Comparison of ENCODE assay signal across 1 cellular context in the genomic region with DNA sequence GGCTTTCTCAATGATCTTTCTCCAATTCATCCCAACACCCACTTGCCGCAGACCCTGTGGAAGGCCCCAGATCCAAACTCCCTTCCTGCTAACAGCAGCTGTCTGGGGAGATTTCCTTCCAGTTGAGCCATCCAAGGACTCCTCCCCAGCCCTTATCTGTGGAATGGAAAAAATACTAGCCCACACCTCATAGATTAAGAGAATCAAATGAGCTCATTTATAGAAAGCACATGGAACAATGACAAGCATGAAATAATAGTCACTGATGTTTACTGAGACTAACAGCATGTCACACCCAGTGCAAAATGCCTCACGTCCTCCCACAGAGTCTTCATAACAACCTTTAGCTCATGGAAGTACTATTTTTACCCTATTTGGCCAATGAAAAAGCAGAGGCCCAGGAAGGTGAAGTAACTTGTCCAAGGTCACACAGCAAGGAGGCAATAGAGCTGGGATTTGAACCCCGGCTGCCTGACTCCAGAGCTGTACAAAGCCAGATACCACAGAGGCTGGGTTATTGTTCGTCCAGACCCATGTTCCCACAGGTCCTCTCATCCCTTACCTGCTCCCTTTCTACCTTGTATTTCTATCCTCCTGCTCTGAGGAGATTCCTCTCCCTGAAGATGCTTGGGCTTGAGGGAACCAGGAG.
TF ChIP-seq lines count a peak whose summit lies in the region.

No MANE protein-coding gene starts in this region.

TF ChIP-seq in HepG2, 621 proteins besides CTCF, POLR2A, EP300 and RAD21 (continued from another document):
- TF ChIP-seq ZMYM3 (CRISPR knock-in tag; IDR thresholded peaks at IDR 0.05) (0 out of 2 replicates have a peak, but pooled peaks have one; percentile 43), ZNF768 (CRISPR knock-in tag; IDR thresholded peaks at IDR 0.05) (peak; percentile 80), PAF1 (CRISPR knock-in tag; IDR thresholded peaks at IDR 0.05) (no peak)
- TF ChIP-seq, protein P1, sequence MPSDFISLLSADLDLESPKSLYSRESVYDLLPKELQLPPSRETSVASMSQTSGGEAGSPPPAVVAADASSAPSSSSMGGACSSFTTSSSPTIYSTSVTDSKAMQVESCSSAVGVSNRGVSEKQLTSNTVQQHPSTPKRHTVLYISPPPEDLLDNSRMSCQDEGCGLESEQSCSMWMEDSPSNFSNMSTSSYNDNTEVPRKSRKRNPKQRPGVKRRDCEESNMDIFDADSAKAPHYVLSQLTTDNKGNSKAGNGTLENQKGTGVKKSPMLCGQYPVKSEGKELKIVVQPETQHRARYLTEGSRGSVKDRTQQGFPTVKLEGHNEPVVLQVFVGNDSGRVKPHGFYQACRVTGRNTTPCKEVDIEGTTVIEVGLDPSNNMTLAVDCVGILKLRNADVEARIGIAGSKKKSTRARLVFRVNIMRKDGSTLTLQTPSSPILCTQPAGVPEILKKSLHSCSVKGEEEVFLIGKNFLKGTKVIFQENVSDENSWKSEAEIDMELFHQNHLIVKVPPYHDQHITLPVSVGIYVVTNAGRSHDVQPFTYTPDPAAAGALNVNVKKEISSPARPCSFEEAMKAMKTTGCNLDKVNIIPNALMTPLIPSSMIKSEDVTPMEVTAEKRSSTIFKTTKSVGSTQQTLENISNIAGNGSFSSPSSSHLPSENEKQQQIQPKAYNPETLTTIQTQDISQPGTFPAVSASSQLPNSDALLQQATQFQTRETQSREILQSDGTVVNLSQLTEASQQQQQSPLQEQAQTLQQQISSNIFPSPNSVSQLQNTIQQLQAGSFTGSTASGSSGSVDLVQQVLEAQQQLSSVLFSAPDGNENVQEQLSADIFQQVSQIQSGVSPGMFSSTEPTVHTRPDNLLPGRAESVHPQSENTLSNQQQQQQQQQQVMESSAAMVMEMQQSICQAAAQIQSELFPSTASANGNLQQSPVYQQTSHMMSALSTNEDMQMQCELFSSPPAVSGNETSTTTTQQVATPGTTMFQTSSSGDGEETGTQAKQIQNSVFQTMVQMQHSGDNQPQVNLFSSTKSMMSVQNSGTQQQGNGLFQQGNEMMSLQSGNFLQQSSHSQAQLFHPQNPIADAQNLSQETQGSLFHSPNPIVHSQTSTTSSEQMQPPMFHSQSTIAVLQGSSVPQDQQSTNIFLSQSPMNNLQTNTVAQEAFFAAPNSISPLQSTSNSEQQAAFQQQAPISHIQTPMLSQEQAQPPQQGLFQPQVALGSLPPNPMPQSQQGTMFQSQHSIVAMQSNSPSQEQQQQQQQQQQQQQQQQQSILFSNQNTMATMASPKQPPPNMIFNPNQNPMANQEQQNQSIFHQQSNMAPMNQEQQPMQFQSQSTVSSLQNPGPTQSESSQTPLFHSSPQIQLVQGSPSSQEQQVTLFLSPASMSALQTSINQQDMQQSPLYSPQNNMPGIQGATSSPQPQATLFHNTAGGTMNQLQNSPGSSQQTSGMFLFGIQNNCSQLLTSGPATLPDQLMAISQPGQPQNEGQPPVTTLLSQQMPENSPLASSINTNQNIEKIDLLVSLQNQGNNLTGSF (CRISPR knock-in tag; IDR thresholded peaks at IDR 0.05): no peak
- TF ChIP-seq, protein P2, sequence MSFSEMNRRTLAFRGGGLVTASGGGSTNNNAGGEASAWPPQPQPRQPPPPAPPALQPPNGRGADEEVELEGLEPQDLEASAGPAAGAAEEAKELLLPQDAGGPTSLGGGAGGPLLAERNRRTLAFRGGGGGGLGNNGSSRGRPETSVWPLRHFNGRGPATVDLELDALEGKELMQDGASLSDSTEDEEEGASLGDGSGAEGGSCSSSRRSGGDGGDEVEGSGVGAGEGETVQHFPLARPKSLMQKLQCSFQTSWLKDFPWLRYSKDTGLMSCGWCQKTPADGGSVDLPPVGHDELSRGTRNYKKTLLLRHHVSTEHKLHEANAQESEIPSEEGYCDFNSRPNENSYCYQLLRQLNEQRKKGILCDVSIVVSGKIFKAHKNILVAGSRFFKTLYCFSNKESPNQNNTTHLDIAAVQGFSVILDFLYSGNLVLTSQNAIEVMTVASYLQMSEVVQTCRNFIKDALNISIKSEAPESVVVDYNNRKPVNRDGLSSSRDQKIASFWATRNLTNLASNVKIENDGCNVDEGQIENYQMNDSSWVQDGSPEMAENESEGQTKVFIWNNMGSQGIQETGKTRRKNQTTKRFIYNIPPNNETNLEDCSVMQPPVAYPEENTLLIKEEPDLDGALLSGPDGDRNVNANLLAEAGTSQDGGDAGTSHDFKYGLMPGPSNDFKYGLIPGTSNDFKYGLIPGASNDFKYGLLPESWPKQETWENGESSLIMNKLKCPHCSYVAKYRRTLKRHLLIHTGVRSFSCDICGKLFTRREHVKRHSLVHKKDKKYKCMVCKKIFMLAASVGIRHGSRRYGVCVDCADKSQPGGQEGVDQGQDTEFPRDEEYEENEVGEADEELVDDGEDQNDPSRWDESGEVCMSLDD (CRISPR knock-in tag; IDR thresholded peaks at IDR 0.05; ENCODE audit: borderline replicate concordance): no peak
- TF ChIP-seq, protein P3, sequence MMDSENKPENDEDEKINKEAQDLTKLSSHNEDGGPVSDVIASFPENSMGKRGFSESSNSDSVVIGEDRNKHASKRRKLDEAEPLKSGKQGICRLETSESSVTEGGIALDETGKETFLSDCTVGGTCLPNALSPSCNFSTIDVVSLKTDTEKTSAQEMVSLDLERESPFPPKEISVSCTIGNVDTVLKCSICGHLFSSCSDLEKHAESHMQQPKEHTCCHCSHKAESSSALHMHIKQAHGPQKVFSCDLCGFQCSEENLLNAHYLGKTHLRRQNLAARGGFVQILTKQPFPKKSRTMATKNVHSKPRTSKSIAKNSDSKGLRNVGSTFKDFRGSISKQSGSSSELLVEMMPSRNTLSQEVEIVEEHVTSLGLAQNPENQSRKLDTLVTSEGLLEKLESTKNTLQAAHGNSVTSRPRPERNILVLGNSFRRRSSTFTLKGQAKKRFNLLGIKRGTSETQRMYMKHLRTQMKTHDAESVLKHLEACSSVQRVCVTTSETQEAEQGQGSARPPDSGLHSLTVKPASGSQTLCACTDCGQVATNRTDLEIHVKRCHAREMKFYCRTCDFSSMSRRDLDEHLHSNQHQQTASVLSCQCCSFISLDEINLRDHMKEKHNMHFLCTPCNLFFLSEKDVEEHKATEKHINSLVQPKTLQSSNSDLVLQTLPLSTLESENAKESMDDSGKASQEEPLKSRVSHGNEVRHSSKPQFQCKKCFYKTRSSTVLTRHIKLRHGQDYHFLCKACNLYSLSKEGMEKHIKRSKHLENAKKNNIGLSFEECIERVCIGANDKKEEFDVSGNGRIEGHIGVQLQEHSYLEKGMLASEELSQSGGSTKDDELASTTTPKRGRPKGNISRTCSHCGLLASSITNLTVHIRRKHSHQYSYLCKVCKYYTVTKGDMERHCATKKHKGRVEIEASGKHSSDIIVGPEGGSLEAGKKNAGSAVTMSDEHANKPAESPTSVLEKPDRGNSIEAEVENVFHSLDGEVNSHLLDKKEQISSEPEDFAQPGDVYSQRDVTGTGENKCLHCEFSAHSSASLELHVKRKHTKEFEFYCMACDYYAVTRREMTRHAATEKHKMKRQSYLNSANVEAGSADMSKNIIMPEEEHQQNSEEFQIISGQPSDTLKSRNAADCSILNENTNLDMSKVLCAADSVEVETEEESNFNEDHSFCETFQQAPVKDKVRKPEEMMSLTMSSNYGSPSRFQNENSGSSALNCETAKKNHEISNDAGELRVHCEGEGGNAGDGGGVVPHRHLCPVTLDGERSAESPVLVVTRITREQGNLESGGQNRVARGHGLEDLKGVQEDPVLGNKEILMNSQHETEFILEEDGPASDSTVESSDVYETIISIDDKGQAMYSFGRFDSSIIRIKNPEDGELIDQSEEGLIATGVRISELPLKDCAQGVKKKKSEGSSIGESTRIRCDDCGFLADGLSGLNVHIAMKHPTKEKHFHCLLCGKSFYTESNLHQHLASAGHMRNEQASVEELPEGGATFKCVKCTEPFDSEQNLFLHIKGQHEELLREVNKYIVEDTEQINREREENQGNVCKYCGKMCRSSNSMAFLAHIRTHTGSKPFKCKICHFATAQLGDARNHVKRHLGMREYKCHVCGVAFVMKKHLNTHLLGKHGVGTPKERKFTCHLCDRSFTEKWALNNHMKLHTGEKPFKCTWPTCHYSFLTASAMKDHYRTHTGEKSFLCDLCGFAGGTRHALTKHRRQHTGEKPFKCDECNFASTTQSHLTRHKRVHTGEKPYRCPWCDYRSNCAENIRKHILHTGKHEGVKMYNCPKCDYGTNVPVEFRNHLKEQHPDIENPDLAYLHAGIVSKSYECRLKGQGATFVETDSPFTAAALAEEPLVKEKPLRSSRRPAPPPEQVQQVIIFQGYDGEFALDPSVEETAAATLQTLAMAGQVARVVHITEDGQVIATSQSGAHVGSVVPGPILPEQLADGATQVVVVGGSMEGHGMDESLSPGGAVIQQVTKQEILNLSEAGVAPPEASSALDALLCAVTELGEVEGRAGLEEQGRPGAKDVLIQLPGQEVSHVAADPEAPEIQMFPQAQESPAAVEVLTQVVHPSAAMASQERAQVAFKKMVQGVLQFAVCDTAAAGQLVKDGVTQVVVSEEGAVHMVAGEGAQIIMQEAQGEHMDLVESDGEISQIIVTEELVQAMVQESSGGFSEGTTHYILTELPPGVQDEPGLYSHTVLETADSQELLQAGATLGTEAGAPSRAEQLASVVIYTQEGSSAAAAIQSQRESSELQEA (CRISPR knock-in tag; IDR thresholded peaks at IDR 0.05; ENCODE audit: not compliant biosample characterization): no peak
- TF ChIP-seq, protein P4, sequence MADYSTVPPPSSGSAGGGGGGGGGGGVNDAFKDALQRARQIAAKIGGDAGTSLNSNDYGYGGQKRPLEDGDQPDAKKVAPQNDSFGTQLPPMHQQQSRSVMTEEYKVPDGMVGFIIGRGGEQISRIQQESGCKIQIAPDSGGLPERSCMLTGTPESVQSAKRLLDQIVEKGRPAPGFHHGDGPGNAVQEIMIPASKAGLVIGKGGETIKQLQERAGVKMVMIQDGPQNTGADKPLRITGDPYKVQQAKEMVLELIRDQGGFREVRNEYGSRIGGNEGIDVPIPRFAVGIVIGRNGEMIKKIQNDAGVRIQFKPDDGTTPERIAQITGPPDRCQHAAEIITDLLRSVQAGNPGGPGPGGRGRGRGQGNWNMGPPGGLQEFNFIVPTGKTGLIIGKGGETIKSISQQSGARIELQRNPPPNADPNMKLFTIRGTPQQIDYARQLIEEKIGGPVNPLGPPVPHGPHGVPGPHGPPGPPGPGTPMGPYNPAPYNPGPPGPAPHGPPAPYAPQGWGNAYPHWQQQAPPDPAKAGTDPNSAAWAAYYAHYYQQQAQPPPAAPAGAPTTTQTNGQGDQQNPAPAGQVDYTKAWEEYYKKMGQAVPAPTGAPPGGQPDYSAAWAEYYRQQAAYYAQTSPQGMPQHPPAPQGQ (CRISPR knock-in tag; IDR thresholded peaks at IDR 0.05; ENCODE audit: borderline replicate concordance): no peak
